Comparison of ENCODE assay signal across 1 cellular context in genomic region chr19:46016426-46017094, GRCh38.
A peak's percentile ranks its signal among the peaks of the same experiment; 100 is the strongest.
TF ChIP-seq lines count a peak whose summit lies in the region.

No MANE protein-coding gene starts in this region.

TF ChIP-seq in K562, 482 proteins besides CTCF, POLR2A, EP300 and RAD21 (continued from another document):
- TF ChIP-seq VEZF1 (CRISPR knock-in tag; IDR thresholded peaks at IDR 0.05) (peak; percentile 66), JUNB (CRISPR knock-in tag; conservative IDR thresholded peaks at IDR 0.05) (no peak), SMC3 (conservative IDR thresholded peaks at IDR 0.05; ENCODE audit: insufficient read depth, low read depth, low read length) (peak; percentile 44; the same call in 1 of the 2 replicates), ZNF589 (CRISPR knock-in tag; IDR thresholded peaks at IDR 0.05; ENCODE audit: low read depth) (no peak), RBM34 (IDR thresholded peaks at IDR 0.05; ENCODE audit: borderline replicate concordance, insufficient read depth, low read length) (no peak), KAT2B (IDR thresholded peaks at IDR 0.05; ENCODE audit: low read depth, low read length) (no peak), CBFB (CRISPR knock-in tag; IDR thresholded peaks at IDR 0.05) (no peak), TCF3 (CRISPR knock-in tag; IDR thresholded peaks at IDR 0.05) (no peak), JUN (IDR thresholded peaks at IDR 0.05; ENCODE audit: borderline replicate concordance, low read depth, low read length) (no peak), JUN (CRISPR knock-in tag; IDR thresholded peaks at IDR 0.05; ENCODE audit: borderline replicate concordance) (no peak), THRAP3 (IDR thresholded peaks at IDR 0.05; ENCODE audit: borderline replicate concordance) (no peak), SRSF3 (IDR thresholded peaks at IDR 0.05; ENCODE audit: insufficient read depth, low read length) (no peak), TBP (optimal IDR thresholded peaks at IDR 0.05; ENCODE audit: low read depth, low read length) (no peak), HNRNPUL1 (IDR thresholded peaks at IDR 0.05; ENCODE audit: low read length) (no peak), SNRNP70 (optimal IDR thresholded peaks at IDR 0.05; ENCODE audit: low read depth, low read length) (no peak), RBM14 (IDR thresholded peaks at IDR 0.05; ENCODE audit: borderline replicate concordance, insufficient read depth, low read depth, low read length) (no peak), CBFA2T2 (conservative IDR thresholded peaks at IDR 0.05) (no peak), CREB1 (IDR thresholded peaks at IDR 0.05) (no peak), CREB1 (CRISPR knock-in tag; IDR thresholded peaks at IDR 0.05) (no peak), HOXB6 (CRISPR knock-in tag; IDR thresholded peaks at IDR 0.05; ENCODE audit: borderline replicate concordance) (no peak), TSC22D4 (tag; IDR thresholded peaks at IDR 0.05) (no peak), HMGN3 (IDR thresholded peaks at IDR 0.05; ENCODE audit: borderline replicate concordance, extremely low read depth, insufficient read length, low read depth, low read length) (no peak), ESRRA (IDR thresholded peaks at IDR 0.05; ENCODE audit: borderline replicate concordance, low read depth) (no peak)
- TF ChIP-seq, protein P1, sequence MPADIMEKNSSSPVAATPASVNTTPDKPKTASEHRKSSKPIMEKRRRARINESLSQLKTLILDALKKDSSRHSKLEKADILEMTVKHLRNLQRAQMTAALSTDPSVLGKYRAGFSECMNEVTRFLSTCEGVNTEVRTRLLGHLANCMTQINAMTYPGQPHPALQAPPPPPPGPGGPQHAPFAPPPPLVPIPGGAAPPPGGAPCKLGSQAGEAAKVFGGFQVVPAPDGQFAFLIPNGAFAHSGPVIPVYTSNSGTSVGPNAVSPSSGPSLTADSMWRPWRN (IDR thresholded peaks at IDR 0.05; ENCODE audit: low read depth), result no peak
- TF ChIP-seq, protein P2, sequence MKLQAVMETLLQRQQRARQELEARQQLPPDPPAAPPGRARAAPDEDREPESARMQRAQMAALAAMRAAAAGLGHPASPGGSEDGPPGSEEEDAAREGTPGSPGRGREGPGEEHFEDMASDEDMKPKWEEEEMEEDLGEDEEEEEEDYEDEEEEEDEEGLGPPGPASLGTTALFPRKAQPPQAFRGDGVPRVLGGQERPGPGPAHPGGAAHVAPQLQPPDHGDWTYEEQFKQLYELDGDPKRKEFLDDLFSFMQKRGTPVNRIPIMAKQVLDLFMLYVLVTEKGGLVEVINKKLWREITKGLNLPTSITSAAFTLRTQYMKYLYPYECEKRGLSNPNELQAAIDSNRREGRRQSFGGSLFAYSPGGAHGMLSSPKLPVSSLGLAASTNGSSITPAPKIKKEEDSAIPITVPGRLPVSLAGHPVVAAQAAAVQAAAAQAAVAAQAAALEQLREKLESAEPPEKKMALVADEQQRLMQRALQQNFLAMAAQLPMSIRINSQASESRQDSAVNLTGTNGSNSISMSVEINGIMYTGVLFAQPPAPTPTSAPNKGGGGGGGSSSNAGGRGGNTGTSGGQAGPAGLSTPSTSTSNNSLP (IDR thresholded peaks at IDR 0.05; ENCODE audit: borderline replicate concordance, low read depth, low read length), result no peak
- TF ChIP-seq, protein P3, sequence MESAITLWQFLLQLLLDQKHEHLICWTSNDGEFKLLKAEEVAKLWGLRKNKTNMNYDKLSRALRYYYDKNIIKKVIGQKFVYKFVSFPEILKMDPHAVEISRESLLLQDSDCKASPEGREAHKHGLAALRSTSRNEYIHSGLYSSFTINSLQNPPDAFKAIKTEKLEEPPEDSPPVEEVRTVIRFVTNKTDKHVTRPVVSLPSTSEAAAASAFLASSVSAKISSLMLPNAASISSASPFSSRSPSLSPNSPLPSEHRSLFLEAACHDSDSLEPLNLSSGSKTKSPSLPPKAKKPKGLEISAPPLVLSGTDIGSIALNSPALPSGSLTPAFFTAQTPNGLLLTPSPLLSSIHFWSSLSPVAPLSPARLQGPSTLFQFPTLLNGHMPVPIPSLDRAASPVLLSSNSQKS (CRISPR knock-in tag; IDR thresholded peaks at IDR 0.05), result no peak
- TF ChIP-seq, protein P4, sequence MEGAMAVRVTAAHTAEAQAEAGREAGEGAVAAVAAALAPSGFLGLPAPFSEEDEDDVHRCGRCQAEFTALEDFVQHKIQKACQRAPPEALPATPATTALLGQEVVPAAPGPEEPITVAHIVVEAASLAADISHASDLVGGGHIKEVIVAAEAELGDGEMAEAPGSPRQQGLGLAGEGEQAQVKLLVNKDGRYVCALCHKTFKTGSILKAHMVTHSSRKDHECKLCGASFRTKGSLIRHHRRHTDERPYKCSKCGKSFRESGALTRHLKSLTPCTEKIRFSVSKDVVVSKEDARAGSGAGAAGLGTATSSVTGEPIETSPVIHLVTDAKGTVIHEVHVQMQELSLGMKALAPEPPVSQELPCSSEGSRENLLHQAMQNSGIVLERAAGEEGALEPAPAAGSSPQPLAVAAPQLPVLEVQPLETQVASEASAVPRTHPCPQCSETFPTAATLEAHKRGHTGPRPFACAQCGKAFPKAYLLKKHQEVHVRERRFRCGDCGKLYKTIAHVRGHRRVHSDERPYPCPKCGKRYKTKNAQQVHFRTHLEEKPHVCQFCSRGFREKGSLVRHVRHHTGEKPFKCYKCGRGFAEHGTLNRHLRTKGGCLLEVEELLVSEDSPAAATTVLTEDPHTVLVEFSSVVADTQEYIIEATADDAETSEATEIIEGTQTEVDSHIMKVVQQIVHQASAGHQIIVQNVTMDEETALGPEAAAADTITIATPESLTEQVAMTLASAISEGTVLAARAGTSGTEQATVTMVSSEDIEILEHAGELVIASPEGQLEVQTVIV (CRISPR knock-in tag; IDR thresholded peaks at IDR 0.05; ENCODE audit: borderline replicate concordance), result no peak
- TF ChIP-seq, protein P5, sequence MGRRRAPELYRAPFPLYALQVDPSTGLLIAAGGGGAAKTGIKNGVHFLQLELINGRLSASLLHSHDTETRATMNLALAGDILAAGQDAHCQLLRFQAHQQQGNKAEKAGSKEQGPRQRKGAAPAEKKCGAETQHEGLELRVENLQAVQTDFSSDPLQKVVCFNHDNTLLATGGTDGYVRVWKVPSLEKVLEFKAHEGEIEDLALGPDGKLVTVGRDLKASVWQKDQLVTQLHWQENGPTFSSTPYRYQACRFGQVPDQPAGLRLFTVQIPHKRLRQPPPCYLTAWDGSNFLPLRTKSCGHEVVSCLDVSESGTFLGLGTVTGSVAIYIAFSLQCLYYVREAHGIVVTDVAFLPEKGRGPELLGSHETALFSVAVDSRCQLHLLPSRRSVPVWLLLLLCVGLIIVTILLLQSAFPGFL (CRISPR knock-in tag; IDR thresholded peaks at IDR 0.05), result no peak
- TF ChIP-seq, protein P6, sequence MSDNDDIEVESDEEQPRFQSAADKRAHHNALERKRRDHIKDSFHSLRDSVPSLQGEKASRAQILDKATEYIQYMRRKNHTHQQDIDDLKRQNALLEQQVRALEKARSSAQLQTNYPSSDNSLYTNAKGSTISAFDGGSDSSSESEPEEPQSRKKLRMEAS (CRISPR knock-in tag; IDR thresholded peaks at IDR 0.05), result no peak
TF ChIP-seq in K562: peak in this region for 13.
